21 cellular contexts compared by ENCODE assay signal in the genomic region with DNA sequence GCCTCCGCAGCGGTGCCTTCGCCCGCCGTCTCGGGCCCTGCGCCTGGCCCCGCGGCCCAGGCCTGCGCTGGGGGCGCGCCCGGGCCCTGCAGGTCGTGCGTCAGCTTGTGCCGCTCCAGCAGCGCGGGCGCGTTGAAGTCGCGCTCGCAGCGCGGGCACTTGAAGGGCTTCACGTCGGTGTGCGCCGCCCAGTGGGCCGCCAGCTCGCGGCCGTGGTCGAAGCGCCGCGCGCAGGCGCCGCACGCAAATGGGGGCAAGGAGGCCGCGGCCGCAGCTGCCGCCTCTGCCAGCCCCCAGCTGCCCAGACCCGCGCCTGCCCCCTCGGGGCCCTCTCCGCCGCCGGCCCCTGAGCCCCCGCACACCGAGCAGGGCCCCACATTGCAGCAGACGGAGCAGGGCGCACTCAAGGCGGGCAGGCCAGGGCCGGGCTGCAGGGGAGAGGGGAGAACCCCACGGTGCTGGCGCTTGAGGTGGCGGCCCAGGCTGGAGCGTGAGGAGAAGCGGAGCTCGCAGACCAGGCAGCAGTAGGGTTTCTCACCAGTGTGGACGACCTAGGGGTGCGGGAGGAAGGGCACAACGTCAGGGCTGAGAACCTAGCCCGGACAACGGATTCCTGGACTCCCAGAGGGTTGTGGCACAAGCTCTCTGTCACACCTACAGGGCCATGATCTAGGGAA.
"Had no signal": no experiment of that assay in that cellular context is flagged by ENCODE, and none has a peak within 500 bp of the region (broad histone marks: within the 10 kb centered on the region; RNA-seq: fewer than 3 reads in every experiment).

No MANE protein-coding gene starts in this region.

- H3K27ac ChIP-seq: parathyroid adenoma, psoas muscle, sigmoid colon, thoracic aorta, VCaP had no signal

- H3K4me1 ChIP-seq: parathyroid adenoma, sigmoid colon had no signal

- ATAC-seq: psoas muscle had no signal

- H2AFZ ChIP-seq: parathyroid adenoma had no signal

- H3K9me3 ChIP-seq: psoas muscle, sigmoid colon, thoracic aorta had no signal

- H3K4me3 ChIP-seq: psoas muscle, sigmoid colon, thoracic aorta had no signal

- H3K27me3 ChIP-seq: sigmoid colon had no signal

- DNase-seq: activated CD4-positive, alpha-beta T cell treated with anti-CD3 and anti-CD28 coated beads for 4 hours; activated CD4-positive, alpha-beta T cell treated with anti-CD3 and anti-CD28 coated beads, Interleukin-2, amount 50 U/mL, for 4 hours; activated CD8-positive, alpha-beta memory T cell treated with anti-CD3 and anti-CD28 coated beads for 24 hours; activated gamma-delta T cell; activated naive CD4-positive, alpha-beta T cell treated with anti-CD3 and anti-CD28 coated beads, Interleukin-2, amount 50 U/mL, for 16 hours; dermis blood vessel endothelial cell; effector CD4-positive, alpha-beta T cell; glutamatergic neuron; mammary epithelial cell; nucleus accumbens; sigmoid colon; small intestine; stimulated activated CD4-positive, alpha-beta T cell treated with anti-CD3 and anti-CD28 coated beads, Interleukin-1b, Interleukin-23, amount 100 ng/mL, for 48 hours; stimulated activated naive CD4-positive, alpha-beta T cell; SW 1271; T-helper 9 cell; trophoblast cell had no signal

- H3K9ac ChIP-seq: parathyroid adenoma had no signal
